20 cellular contexts compared by ENCODE assay signal in the genomic region with DNA sequence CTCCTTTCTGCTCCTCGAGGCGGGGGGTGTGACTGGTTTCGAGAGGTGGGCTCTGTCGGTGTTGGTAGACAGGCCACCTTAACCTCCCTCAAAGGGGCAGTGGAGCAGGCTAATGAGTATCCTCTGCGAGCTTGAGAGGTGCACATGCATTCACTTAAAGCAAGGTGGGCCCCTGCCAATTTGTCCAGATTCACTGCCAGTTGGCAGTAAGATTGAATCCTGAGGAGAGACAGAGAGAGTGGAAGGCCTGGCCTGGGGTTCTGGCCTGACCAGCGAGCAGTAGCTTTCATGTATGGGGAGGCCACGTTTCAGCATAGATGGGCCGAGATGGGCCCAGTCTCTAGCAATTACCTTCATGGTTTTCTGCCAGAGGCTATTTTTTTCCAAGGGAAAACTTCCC.
DNase-seq lines count a peak whose midpoint lies in the region; ATAC-seq and TF ChIP-seq lines count a peak whose summit lies in the region.
"Had no signal": no experiment of that assay in that cellular context is flagged by ENCODE, and none has a peak within 500 bp of the region (broad histone marks: within the 10 kb centered on the region; RNA-seq: fewer than 3 reads in every experiment).

No MANE protein-coding gene starts in this region.

- in situ Hi-C loops in gastrocnemius medialis (cut with MboI; ENCODE audit: low sequenced_read_pairs in 4 of 4) (no loop called here), HAP-1 (cut with MboI; ENCODE audit: low sequenced_read_pairs) (no loop called here)

- H3K4me1 ChIP-seq in ACC112 (ENCODE audit: control insufficient read depth, insufficient read depth, low read length, unreplicated experiment), result peaks cover 40% of the 10 kb centered on the region
- H3K4me1 ChIP-seq in adipocyte (ENCODE audit: control insufficient read depth, insufficient read depth, low read length), result peaks cover 41% of the 10 kb centered on the region
- no peaks in the 10 kb centered on the region for H3K4me1 ChIP-seq in gastrocnemius medialis
- H3K4me1 ChIP-seq in HAP-1, result no peaks in the 10 kb centered on the region
- H3K4me1 ChIP-seq: pancreas, transverse colon had no signal

- H3K9ac ChIP-seq in adipocyte (ENCODE audit: low read length), result peak overlapping the region; percentile 85

- ATAC-seq in gastrocnemius medialis, result peak in 1 of 2 donors; percentile 11
- no peak for ATAC-seq in stimulated activated naive CD8-positive, alpha-beta T cell treated with anti-CD3 and anti-CD28 coated beads, Interleukin-15, Interleukin-2, amounts not matched to agents 100 U/mL and 50 U/mL, for 24 hours
- no peak for ATAC-seq in HG02623 (IDR thresholded peaks at IDR 0.05; ENCODE audit: unreplicated experiment)
- ATAC-seq: CD8-positive, alpha-beta T cell; GM23338; HepG2 had no signal

- H3K36me3 ChIP-seq in ACC112 (ENCODE audit: insufficient read depth, low read length) (peaks cover 19% of the 10 kb centered on the region), adipocyte (ENCODE audit: control insufficient read depth, insufficient read depth, low read length, severe bottlenecking) (no peaks in the 10 kb centered on the region), gastrocnemius medialis (no peaks in the 10 kb centered on the region), HAP-1 (replicated peaks) (no peaks in the 10 kb centered on the region)
- H3K36me3 ChIP-seq: pancreas, transverse colon had no signal

- no peaks in the 10 kb centered on the region for H3K9me3 ChIP-seq in adipocyte (ENCODE audit: control insufficient read depth, low read length)
- H3K9me3 ChIP-seq in gastrocnemius medialis, result no peaks in the 10 kb centered on the region
- no peaks in the 10 kb centered on the region for H3K9me3 ChIP-seq in HAP-1
- H3K9me3 ChIP-seq: pancreas, transverse colon had no signal

- peaks cover 45% of the 10 kb centered on the region for H3K79me2 ChIP-seq in ACC112 (ENCODE audit: control insufficient read depth, insufficient read depth, low read length, unreplicated experiment)

- intact Hi-C loops in gastrocnemius medialis (cut with DNase I; ENCODE audit: low total_unique reads), result loop anchor here (10.0 kb wide), 1 partner anchor 210 kb away; no protein-coding TSS in a partner anchor

- TF ChIP-seq POLR2A in gastrocnemius medialis (IDR thresholded peaks at IDR 0.05), result no peak

- no peaks in the 10 kb centered on the region for H3K27me3 ChIP-seq in ACC112 (ENCODE audit: insufficient read depth, low read length)
- no peaks in the 10 kb centered on the region for H3K27me3 ChIP-seq in adipocyte (replicated peaks; ENCODE audit: control insufficient read depth, insufficient read depth, low read length)
- H3K27me3 ChIP-seq in gastrocnemius medialis, result no peaks in the 10 kb centered on the region
- no peaks in the 10 kb centered on the region for H3K27me3 ChIP-seq in HAP-1 (ENCODE audit: low read depth)
- H3K27me3 ChIP-seq: pancreas, transverse colon had no signal

- H3K4me3 ChIP-seq in ACC112 (ENCODE audit: low read depth, low read length), result peak overlapping the region; percentile 80; the same call in 1 of the 2 replicates
- peak overlapping the region; percentile 75 for H3K4me3 ChIP-seq in adipocyte (ENCODE audit: low read length)
- no peak overlapping the region for H3K4me3 ChIP-seq in gastrocnemius medialis
- no peak overlapping the region for H3K4me3 ChIP-seq in HAP-1
- H3K4me3 ChIP-seq: GM23338, pancreas, transverse colon had no signal

- peak overlapping the region; percentile 98 for H3K27ac ChIP-seq in ACC112 (ENCODE audit: low read depth, low read length)
- H3K27ac ChIP-seq in gastrocnemius medialis, result peak overlapping the region; percentile 46 to 70 (median 52)
- H3K27ac ChIP-seq: pancreas had no signal

- no peak for DNase-seq in adipocyte (ENCODE audit: low read depth)
- DNase-seq in fibroblast of the conjunctiva (ENCODE audit: low read depth), result peak; percentile 76
- DNase-seq in gastrocnemius medialis, result peak in 1 of 2 donors; percentile 26
- no peak for DNase-seq in T-helper 9 cell
- no peak for DNase-seq in stimulated activated naive CD8-positive, alpha-beta T cell treated with anti-CD3 and anti-CD28 coated beads, Interleukin-15, Interleukin-2, amounts not matched to agents 100 U/mL and 50 U/mL, for 24 hours
- no peak for DNase-seq in HAP-1 (ENCODE audit: low spot score in 2 of 2)
- DNase-seq: activated naive CD4-positive, alpha-beta T cell treated with Interleukin-2 at 50 U/mL for 16 hours; CD8-positive, alpha-beta T cell; DMS79; NCI-H1436; NCI-H2171 treated with DMSO at 0.1 percent for 48 hours; NK-92 treated with Interleukin-12 subunit alpha and Interleukin-12 subunit beta, amount 100 ng/mL, for 24 hours; pancreas; small intestine; stimulated activated CD8-positive, alpha-beta memory T cell treated with anti-CD3 and anti-CD28 coated beads, Interleukin-4, amount 100 ng/mL, for 48 hours; transverse colon had no signal

- TF ChIP-seq CTCF in gastrocnemius medialis (IDR thresholded peaks at IDR 0.05 in 4 of 5, conservative IDR thresholded peaks at IDR 0.05 in 1 of 5), result no peak

- H2AFZ ChIP-seq in ACC112 (ENCODE audit: low read length, unreplicated experiment), result peak overlapping the region; percentile 66
- H2AFZ ChIP-seq: GM23338 had no signal

Comparison
In these comparisons a context has a peak if more than half of its experiments do, and no peak if none do; other contexts are left out.
1. H3K4me3 ChIP-seq: peak in ACC112 (single experiment) and adipocyte (single experiment); none in gastrocnemius medialis (0 of 4) and HAP-1 (single experiment).